Comparison of ENCODE assay signal across 1 cellular context in genomic region chr3:112688819-112689218, GRCh38.
TF ChIP-seq lines count a peak whose summit lies in the region.

No MANE protein-coding gene starts in this region.

TF ChIP-seq in WTC11, 78 proteins besides CTCF, POLR2A, EP300 and RAD21 (continued from another document):
- TF ChIP-seq PRDM15 (CRISPR knock-in tag; IDR thresholded peaks at IDR 0.05) (0 out of 2 replicates have a peak, but pooled peaks have one; percentile 17), GTF2I (CRISPR knock-in tag; conservative IDR thresholded peaks at IDR 0.05) (no peak), FOXP4 (CRISPR knock-in tag; IDR thresholded peaks at IDR 0.05) (no peak)
